Comparison of ENCODE assay signal across 2 cellular contexts in the genomic region with DNA sequence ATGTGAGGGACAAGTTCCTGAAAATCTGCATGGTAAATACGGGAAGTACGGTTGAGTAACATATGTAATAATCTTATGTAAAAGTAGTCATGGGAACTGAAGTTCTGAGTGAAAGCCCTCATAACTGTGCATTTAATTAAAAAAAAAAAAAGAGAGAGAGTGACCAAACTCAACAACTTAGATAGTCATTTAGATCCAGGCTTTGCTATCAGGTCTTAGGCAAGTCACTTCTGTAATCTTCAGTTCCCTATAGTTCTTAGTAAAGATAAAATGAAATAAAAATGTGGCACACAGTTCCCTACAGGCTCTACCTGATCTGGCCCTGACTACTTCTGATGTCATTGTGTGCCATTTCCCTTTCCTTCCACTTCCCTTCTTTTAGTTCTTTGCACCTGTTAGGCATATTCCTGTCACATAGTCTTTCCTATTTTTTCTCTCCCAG.
A peak's percentile ranks its signal among the peaks of the same experiment; 100 is the strongest.
TF ChIP-seq lines count a peak whose summit lies in the region.

No MANE protein-coding gene starts in this region.

TF ChIP-seq in HepG2, 621 proteins besides CTCF, POLR2A, EP300 and RAD21:
- TF ChIP-seq ZNF234 (CRISPR knock-in tag; conservative IDR thresholded peaks at IDR 0.05), result no peak

TF ChIP-seq in GM12878, 131 proteins besides CTCF, POLR2A, EP300 and RAD21 (continues in another document):
- TF ChIP-seq BCL11A (IDR thresholded peaks at IDR 0.05; ENCODE audit: low read depth, low read length), result peak; percentile 70
- TF ChIP-seq, protein P1, sequence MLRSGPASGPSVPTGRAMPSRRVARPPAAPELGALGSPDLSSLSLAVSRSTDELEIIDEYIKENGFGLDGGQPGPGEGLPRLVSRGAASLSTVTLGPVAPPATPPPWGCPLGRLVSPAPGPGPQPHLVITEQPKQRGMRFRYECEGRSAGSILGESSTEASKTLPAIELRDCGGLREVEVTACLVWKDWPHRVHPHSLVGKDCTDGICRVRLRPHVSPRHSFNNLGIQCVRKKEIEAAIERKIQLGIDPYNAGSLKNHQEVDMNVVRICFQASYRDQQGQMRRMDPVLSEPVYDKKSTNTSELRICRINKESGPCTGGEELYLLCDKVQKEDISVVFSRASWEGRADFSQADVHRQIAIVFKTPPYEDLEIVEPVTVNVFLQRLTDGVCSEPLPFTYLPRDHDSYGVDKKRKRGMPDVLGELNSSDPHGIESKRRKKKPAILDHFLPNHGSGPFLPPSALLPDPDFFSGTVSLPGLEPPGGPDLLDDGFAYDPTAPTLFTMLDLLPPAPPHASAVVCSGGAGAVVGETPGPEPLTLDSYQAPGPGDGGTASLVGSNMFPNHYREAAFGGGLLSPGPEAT (IDR thresholded peaks at IDR 0.05; ENCODE audit: low read depth), result no peak
- TF ChIP-seq IRF4 (IDR thresholded peaks at IDR 0.05; ENCODE audit: low read depth, low read length), result 0 out of 2 replicates have a peak, but pooled peaks have one; percentile 42
- TF ChIP-seq SMAD5 (IDR thresholded peaks at IDR 0.05; ENCODE audit: low read depth), result no peak
- TF ChIP-seq, protein P2, sequence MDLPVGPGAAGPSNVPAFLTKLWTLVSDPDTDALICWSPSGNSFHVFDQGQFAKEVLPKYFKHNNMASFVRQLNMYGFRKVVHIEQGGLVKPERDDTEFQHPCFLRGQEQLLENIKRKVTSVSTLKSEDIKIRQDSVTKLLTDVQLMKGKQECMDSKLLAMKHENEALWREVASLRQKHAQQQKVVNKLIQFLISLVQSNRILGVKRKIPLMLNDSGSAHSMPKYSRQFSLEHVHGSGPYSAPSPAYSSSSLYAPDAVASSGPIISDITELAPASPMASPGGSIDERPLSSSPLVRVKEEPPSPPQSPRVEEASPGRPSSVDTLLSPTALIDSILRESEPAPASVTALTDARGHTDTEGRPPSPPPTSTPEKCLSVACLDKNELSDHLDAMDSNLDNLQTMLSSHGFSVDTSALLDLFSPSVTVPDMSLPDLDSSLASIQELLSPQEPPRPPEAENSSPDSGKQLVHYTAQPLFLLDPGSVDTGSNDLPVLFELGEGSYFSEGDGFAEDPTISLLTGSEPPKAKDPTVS (IDR thresholded peaks at IDR 0.05; ENCODE audit: low read depth, low read length), result no peak
- TF ChIP-seq ZNF384 (IDR thresholded peaks at IDR 0.05; ENCODE audit: borderline replicate concordance, low read depth, low read length), result peak; percentile 71; the same call in 1 of the 2 replicates
- no peak for TF ChIP-seq ZBED1 (IDR thresholded peaks at IDR 0.05; ENCODE audit: borderline replicate concordance)
- TF ChIP-seq BMI1 (IDR thresholded peaks at IDR 0.05; ENCODE audit: borderline replicate concordance), result no peak
- no peak for TF ChIP-seq STAT3 (IDR thresholded peaks at IDR 0.05; ENCODE audit: low read depth, low read length)
- no peak for TF ChIP-seq CBX5 (IDR thresholded peaks at IDR 0.05; ENCODE audit: low read depth)
- TF ChIP-seq MYB (IDR thresholded peaks at IDR 0.05; ENCODE audit: borderline replicate concordance, low read depth, low read length), result no peak
- no peak for TF ChIP-seq SP1 (IDR thresholded peaks at IDR 0.05; ENCODE audit: low read depth, low read length)
- TF ChIP-seq BACH1 (IDR thresholded peaks at IDR 0.05; ENCODE audit: borderline replicate concordance), result no peak
- peak; percentile 63; the same call in 1 of the 2 replicates for TF ChIP-seq NFIC (IDR thresholded peaks at IDR 0.05; ENCODE audit: low read depth, low read length)
- TF ChIP-seq MEF2B (IDR thresholded peaks at IDR 0.05; ENCODE audit: partially characterized antibody, poor library complexity, severe bottlenecking), result no peak
- no peak for TF ChIP-seq CBX3 (IDR thresholded peaks at IDR 0.05; ENCODE audit: borderline replicate concordance, low read depth)
- TF ChIP-seq POLR2AphosphoS2 (IDR thresholded peaks at IDR 0.05; ENCODE audit: low read depth, low read length), result no peak
- TF ChIP-seq, protein P3, sequence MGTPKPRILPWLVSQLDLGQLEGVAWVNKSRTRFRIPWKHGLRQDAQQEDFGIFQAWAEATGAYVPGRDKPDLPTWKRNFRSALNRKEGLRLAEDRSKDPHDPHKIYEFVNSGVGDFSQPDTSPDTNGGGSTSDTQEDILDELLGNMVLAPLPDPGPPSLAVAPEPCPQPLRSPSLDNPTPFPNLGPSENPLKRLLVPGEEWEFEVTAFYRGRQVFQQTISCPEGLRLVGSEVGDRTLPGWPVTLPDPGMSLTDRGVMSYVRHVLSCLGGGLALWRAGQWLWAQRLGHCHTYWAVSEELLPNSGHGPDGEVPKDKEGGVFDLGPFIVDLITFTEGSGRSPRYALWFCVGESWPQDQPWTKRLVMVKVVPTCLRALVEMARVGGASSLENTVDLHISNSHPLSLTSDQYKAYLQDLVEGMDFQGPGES (IDR thresholded peaks at IDR 0.05), result no peak
- no peak for TF ChIP-seq RAD51 (IDR thresholded peaks at IDR 0.05)
- no peak for TF ChIP-seq MXI1 (IDR thresholded peaks at IDR 0.05; ENCODE audit: low read depth, low read length)
- TF ChIP-seq SRF (IDR thresholded peaks at IDR 0.05; ENCODE audit: low read depth in 2 of 2, low read length in 2 of 2), result no peak
- TF ChIP-seq NR2C1 (IDR thresholded peaks at IDR 0.05), result no peak
- no peak for TF ChIP-seq CHD2 (IDR thresholded peaks at IDR 0.05; ENCODE audit: borderline replicate concordance, low read depth, low read length)
- TF ChIP-seq SMC3 (IDR thresholded peaks at IDR 0.05; ENCODE audit: borderline replicate concordance, low read length), result no peak
- TF ChIP-seq, protein P4, sequence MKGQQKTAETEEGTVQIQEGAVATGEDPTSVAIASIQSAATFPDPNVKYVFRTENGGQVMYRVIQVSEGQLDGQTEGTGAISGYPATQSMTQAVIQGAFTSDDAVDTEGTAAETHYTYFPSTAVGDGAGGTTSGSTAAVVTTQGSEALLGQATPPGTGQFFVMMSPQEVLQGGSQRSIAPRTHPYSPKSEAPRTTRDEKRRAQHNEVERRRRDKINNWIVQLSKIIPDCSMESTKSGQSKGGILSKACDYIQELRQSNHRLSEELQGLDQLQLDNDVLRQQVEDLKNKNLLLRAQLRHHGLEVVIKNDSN (IDR thresholded peaks at IDR 0.05; ENCODE audit: borderline replicate concordance, extremely low read length, insufficient read depth, low read depth, low read length), result no peak
- TF ChIP-seq, protein P5, sequence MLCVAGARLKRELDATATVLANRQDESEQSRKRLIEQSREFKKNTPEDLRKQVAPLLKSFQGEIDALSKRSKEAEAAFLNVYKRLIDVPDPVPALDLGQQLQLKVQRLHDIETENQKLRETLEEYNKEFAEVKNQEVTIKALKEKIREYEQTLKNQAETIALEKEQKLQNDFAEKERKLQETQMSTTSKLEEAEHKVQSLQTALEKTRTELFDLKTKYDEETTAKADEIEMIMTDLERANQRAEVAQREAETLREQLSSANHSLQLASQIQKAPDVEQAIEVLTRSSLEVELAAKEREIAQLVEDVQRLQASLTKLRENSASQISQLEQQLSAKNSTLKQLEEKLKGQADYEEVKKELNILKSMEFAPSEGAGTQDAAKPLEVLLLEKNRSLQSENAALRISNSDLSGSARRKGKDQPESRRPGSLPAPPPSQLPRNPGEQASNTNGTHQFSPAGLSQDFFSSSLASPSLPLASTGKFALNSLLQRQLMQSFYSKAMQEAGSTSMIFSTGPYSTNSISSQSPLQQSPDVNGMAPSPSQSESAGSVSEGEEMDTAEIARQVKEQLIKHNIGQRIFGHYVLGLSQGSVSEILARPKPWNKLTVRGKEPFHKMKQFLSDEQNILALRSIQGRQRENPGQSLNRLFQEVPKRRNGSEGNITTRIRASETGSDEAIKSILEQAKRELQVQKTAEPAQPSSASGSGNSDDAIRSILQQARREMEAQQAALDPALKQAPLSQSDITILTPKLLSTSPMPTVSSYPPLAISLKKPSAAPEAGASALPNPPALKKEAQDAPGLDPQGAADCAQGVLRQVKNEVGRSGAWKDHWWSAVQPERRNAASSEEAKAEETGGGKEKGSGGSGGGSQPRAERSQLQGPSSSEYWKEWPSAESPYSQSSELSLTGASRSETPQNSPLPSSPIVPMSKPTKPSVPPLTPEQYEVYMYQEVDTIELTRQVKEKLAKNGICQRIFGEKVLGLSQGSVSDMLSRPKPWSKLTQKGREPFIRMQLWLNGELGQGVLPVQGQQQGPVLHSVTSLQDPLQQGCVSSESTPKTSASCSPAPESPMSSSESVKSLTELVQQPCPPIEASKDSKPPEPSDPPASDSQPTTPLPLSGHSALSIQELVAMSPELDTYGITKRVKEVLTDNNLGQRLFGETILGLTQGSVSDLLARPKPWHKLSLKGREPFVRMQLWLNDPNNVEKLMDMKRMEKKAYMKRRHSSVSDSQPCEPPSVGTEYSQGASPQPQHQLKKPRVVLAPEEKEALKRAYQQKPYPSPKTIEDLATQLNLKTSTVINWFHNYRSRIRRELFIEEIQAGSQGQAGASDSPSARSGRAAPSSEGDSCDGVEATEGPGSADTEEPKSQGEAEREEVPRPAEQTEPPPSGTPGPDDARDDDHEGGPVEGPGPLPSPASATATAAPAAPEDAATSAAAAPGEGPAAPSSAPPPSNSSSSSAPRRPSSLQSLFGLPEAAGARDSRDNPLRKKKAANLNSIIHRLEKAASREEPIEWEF (IDR thresholded peaks at IDR 0.05; ENCODE audit: insufficient replicate concordance, low read depth, low read length), result no peak
- no peak for TF ChIP-seq ZNF622 (IDR thresholded peaks at IDR 0.05)
- TF ChIP-seq SPI1 (IDR thresholded peaks at IDR 0.05; ENCODE audit: borderline replicate concordance, insufficient read depth, low read depth, low read length), result peak; percentile 84
- no peak for TF ChIP-seq KAT2A (conservative IDR thresholded peaks at IDR 0.05; ENCODE audit: control insufficient read depth, low read depth, low read length)
- no peak for TF ChIP-seq RFX5 (IDR thresholded peaks at IDR 0.05; ENCODE audit: low read depth, low read length)
- TF ChIP-seq, protein P6, sequence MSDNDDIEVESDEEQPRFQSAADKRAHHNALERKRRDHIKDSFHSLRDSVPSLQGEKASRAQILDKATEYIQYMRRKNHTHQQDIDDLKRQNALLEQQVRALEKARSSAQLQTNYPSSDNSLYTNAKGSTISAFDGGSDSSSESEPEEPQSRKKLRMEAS (IDR thresholded peaks at IDR 0.05; ENCODE audit: low read depth, low read length), result no peak
- no peak for TF ChIP-seq NR2C2 (IDR thresholded peaks at IDR 0.05; ENCODE audit: borderline replicate concordance, control insufficient read depth, insufficient read length, low read depth)
- TF ChIP-seq HDAC6 (IDR thresholded peaks at IDR 0.05; ENCODE audit: unreplicated experiment), result no peak
- TF ChIP-seq, protein P7, sequence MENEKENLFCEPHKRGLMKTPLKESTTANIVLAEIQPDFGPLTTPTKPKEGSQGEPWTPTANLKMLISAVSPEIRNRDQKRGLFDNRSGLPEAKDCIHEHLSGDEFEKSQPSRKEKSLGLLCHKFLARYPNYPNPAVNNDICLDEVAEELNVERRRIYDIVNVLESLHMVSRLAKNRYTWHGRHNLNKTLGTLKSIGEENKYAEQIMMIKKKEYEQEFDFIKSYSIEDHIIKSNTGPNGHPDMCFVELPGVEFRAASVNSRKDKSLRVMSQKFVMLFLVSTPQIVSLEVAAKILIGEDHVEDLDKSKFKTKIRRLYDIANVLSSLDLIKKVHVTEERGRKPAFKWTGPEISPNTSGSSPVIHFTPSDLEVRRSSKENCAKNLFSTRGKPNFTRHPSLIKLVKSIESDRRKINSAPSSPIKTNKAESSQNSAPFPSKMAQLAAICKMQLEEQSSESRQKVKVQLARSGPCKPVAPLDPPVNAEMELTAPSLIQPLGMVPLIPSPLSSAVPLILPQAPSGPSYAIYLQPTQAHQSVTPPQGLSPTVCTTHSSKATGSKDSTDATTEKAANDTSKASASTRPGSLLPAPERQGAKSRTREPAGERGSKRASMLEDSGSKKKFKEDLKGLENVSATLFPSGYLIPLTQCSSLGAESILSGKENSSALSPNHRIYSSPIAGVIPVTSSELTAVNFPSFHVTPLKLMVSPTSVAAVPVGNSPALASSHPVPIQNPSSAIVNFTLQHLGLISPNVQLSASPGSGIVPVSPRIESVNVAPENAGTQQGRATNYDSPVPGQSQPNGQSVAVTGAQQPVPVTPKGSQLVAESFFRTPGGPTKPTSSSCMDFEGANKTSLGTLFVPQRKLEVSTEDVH (IDR thresholded peaks at IDR 0.05; ENCODE audit: low read depth, partially characterized antibody), result no peak
- TF ChIP-seq BRCA1 (IDR thresholded peaks at IDR 0.05; ENCODE audit: low read depth, low read length), result no peak
- no peak for TF ChIP-seq SUPT20H (IDR thresholded peaks at IDR 0.05; ENCODE audit: borderline replicate concordance, control insufficient read depth, low read depth, low read length)
- TF ChIP-seq, protein P8, sequence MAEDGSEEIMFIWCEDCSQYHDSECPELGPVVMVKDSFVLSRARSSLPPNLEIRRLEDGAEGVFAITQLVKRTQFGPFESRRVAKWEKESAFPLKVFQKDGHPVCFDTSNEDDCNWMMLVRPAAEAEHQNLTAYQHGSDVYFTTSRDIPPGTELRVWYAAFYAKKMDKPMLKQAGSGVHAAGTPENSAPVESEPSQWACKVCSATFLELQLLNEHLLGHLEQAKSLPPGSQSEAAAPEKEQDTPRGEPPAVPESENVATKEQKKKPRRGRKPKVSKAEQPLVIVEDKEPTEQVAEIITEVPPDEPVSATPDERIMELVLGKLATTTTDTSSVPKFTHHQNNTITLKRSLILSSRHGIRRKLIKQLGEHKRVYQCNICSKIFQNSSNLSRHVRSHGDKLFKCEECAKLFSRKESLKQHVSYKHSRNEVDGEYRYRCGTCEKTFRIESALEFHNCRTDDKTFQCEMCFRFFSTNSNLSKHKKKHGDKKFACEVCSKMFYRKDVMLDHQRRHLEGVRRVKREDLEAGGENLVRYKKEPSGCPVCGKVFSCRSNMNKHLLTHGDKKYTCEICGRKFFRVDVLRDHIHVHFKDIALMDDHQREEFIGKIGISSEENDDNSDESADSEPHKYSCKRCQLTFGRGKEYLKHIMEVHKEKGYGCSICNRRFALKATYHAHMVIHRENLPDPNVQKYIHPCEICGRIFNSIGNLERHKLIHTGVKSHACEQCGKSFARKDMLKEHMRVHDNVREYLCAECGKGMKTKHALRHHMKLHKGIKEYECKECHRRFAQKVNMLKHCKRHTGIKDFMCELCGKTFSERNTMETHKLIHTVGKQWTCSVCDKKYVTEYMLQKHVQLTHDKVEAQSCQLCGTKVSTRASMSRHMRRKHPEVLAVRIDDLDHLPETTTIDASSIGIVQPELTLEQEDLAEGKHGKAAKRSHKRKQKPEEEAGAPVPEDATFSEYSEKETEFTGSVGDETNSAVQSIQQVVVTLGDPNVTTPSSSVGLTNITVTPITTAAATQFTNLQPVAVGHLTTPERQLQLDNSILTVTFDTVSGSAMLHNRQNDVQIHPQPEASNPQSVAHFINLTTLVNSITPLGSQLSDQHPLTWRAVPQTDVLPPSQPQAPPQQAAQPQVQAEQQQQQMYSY (CRISPR knock-in tag; IDR thresholded peaks at IDR 0.05), result no peak
- no peak for TF ChIP-seq IKZF1 (conservative IDR thresholded peaks at IDR 0.05)
- no peak for TF ChIP-seq MYC (IDR thresholded peaks at IDR 0.05; ENCODE audit: insufficient read depth, insufficient read length, insufficient replicate concordance, low read length, severe bottlenecking)
- TF ChIP-seq ZZZ3 (IDR thresholded peaks at IDR 0.05; ENCODE audit: control insufficient read depth, insufficient read length, low read depth), result no peak
- no peak for TF ChIP-seq RCOR1 (conservative IDR thresholded peaks at IDR 0.05; ENCODE audit: low read depth, low read length)
- TF ChIP-seq GATAD2B (conservative IDR thresholded peaks at IDR 0.05; ENCODE audit: low read depth), result no peak
- no peak for TF ChIP-seq NFXL1 (IDR thresholded peaks at IDR 0.05; ENCODE audit: borderline replicate concordance)
